ENCODE assay signal across 25 cellular contexts in the genomic region with DNA sequence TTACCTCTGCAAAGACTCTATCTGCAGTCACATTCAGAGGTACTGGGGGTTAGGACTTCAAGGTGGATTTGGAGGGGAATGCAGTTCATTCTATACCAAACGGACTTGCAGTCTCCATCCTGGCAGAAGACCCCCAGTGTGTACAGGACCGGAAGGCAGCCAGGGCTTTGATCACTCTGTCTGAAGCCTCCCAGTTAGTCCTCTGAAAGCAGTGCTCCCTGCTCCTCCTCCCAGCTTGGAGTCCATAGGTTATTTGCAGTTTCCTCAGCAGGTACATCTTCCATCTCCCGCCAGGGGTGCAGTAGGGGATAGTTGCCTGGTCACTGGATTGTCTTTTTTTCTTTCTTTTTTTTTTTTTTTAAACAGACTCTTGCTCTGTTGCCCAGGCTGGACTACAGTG.
DNase-seq lines count a peak whose midpoint lies in the region; ATAC-seq, FAIRE-seq and TF ChIP-seq lines count a peak whose summit lies in the region.
"Had no signal": no experiment of that assay in that cellular context is flagged by ENCODE, and none has a peak within 500 bp of the region (broad histone marks: within the 10 kb centered on the region; RNA-seq: fewer than 3 reads in every experiment).

No MANE protein-coding gene starts in this region.

- H3K9me3 ChIP-seq in right atrium auricular region (peaks cover 0 to 11% of the 10 kb centered on the region in 2 donors), K562 (replicated peaks; ENCODE audit: control insufficient read depth, insufficient read depth, low read depth, low read length) (no peaks in the 10 kb centered on the region)
- H3K9me3 ChIP-seq: BE2C, BLaER1 had no signal

- intact Hi-C loops in cardiac septum (cut with DNase I) (no loop called here), K562 (cut with micrococcal nuclease) (no loop called here), posterior vena cava (cut with DNase I) (loop anchor here in 1 of 2 donors (5.0 kb wide), 1 partner anchor 1441 kb away; no protein-coding TSS in a partner anchor)

- TF ChIP-seq EP300 in K562 (IDR thresholded peaks at IDR 0.05; ENCODE audit: low read length), result no peak

- H3K4me1 ChIP-seq in right atrium auricular region (no peaks in the 10 kb centered on the region), K562 (replicated peaks in 1 of 2; ENCODE audit: control insufficient read depth in 2 of 2, insufficient read depth in 2 of 2, low read length in 2 of 2) (no peaks in the 10 kb centered on the region)
- H3K4me1 ChIP-seq: BLaER1 had no signal

- no peaks in the 10 kb centered on the region for H3K79me2 ChIP-seq in K562 (ENCODE audit: control insufficient read depth, insufficient read depth, low read length)

- DNase-seq in cardiac septum (ENCODE audit: low spot score) (peak; percentile 14), right atrium auricular region (ENCODE audit: low spot score) (no peak), K562 (ENCODE audit: extremely low read depth in 1 of 4, low spot score in 3 of 4) (no peak), posterior vena cava (ENCODE audit: low spot score) (peak; percentile 23), middle frontal gyrus (ENCODE audit: extremely low spot score, low spot score) (no peak)
- DNase-seq: 8988T; ACHN; BE2C; C1 segment of cervical spinal cord; CD4-positive, alpha-beta memory T cell; CD4-positive, CD25-positive, alpha-beta regulatory T cell; CD8-positive, alpha-beta memory T cell; COR-L47; DMS 273 treated with DMSO at 0.1 percent for 48 hours; DMS153; DMS53; DMS79; DND-41; EL; GDM1 had no signal

- H3K27ac ChIP-seq in right atrium auricular region (no peak overlapping the region), K562 (ENCODE audit: extremely low read depth, low read depth, low read length) (no peak overlapping the region)
- H3K27ac ChIP-seq: BLaER1 had no signal

- TF ChIP-seq POLR2A in K562 (conservative IDR thresholded peaks at IDR 0.05), result no peak

- TF ChIP-seq RAD21 in K562 (CRISPR knock-in tag; conservative IDR thresholded peaks at IDR 0.05 in 1 of 2, IDR thresholded peaks at IDR 0.05 in 1 of 2), result no peak

- CTCF ChIA-PET in K562 (lab: Yijun Ruan, JAX; ENCODE audit: low intra/inter-chr PET ratio), result no interaction called here

- H3K9me1 ChIP-seq in K562 (ENCODE audit: control insufficient read depth, insufficient read depth, low read length), result no peaks in the 10 kb centered on the region

- no TSS peak for BruUV-seq in K562 (replicated peaks; lab: Mats Ljungman, UMichigan)

- H3K36me3 ChIP-seq in right atrium auricular region (no peaks in the 10 kb centered on the region), K562 (ENCODE audit: control insufficient read depth, insufficient read depth, low read length) (no peaks in the 10 kb centered on the region)
- H3K36me3 ChIP-seq: BE2C, BLaER1 had no signal

- H3K4me3 ChIP-seq in right atrium auricular region (no peak overlapping the region), K562 (no peak overlapping the region)
- H3K4me3 ChIP-seq: BLaER1, GM12878 had no signal

- POLR2A ChIA-PET in K562 (lab: Yijun Ruan, JAX), result interaction anchor here (0.6 kb wide), 1 partner anchor 345 kb away, joined by 3 read pairs; no protein-coding TSS in a partner anchor

- H3K27me3 ChIP-seq in right atrium auricular region (no peaks in the 10 kb centered on the region), K562 (ENCODE audit: control insufficient read depth in 2 of 2, insufficient read depth in 2 of 2, low read length in 2 of 2) (peaks cover 0 to 14% of the 10 kb centered on the region in 2 experiments; a peak in 3 of 5 replicates)
- H3K27me3 ChIP-seq: BE2C, BLaER1 had no signal

- no peak overlapping the region for H2AFZ ChIP-seq in K562 (ENCODE audit: low read depth, low read length)

- FAIRE-seq in K562 (lab: Jason Lieb, UNC), result no peak
- FAIRE-seq: A204.1, GM12878, GM12892, GM18507 had no signal

- 0% methylated on average over 3 of the region's 3 CpGs for WGBS in K562 (ENCODE audit: insufficient coverage, low coverage, missing lambda C conversion rate)

- in situ Hi-C loops in K562 (cut with MboI), result no loop called here

- H3K9ac ChIP-seq in K562 (ENCODE audit: insufficient read depth in 1 of 2, low read depth in 2 of 2, low read length in 2 of 2), result no peak overlapping the region
- H3K9ac ChIP-seq: BLaER1 had no signal

- no peak for ATAC-seq in K562
- ATAC-seq: GM12878 had no signal

- no peak overlapping the region for H3K4me2 ChIP-seq in K562 (ENCODE audit: insufficient read depth, low read length)
- H3K4me2 ChIP-seq: BLaER1 had no signal

- TF ChIP-seq CTCF in right atrium auricular region (IDR thresholded peaks at IDR 0.05), result no peak
- TF ChIP-seq CTCF in K562 (IDR thresholded peaks at IDR 0.05 in 2 of 3, conservative IDR thresholded peaks at IDR 0.05 in 1 of 3; ENCODE audit: insufficient read depth in 2 of 3, low read depth in 1 of 3, low read length in 3 of 3), result no peak

- no peaks in the 10 kb centered on the region for H4K20me1 ChIP-seq in K562 (replicated peaks; ENCODE audit: control insufficient read depth, insufficient read depth, low read length)
- H4K20me1 ChIP-seq: BLaER1 had no signal

TF ChIP-seq in K562, 482 proteins besides CTCF, POLR2A, EP300 and RAD21:
- TF ChIP-seq, protein P1, sequence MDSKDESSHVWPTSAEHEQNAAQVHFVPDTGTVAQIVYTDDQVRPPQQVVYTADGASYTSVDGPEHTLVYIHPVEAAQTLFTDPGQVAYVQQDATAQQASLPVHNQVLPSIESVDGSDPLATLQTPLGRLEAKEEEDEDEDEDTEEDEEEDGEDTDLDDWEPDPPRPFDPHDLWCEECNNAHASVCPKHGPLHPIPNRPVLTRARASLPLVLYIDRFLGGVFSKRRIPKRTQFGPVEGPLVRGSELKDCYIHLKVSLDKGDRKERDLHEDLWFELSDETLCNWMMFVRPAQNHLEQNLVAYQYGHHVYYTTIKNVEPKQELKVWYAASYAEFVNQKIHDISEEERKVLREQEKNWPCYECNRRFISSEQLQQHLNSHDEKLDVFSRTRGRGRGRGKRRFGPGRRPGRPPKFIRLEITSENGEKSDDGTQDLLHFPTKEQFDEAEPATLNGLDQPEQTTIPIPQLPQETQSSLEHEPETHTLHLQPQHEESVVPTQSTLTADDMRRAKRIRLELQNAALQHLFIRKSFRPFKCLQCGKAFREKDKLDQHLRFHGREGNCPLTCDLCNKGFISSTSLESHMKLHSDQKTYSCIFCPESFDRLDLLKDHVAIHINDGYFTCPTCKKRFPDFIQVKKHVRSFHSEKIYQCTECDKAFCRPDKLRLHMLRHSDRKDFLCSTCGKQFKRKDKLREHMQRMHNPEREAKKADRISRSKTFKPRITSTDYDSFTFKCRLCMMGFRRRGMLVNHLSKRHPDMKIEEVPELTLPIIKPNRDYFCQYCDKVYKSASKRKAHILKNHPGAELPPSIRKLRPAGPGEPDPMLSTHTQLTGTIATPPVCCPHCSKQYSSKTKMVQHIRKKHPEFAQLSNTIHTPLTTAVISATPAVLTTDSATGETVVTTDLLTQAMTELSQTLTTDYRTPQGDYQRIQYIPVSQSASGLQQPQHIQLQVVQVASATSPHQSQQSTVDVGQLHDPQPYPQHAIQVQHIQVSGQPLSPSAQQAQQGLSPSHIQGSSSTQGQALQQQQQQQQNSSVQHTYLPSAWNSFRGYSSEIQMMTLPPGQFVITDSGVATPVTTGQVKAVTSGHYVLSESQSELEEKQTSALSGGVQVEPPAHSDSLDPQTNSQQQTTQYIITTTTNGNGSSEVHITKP (IDR thresholded peaks at IDR 0.05; ENCODE audit: partially characterized antibody), result no peak
- TF ChIP-seq ZNF263 (CRISPR knock-in tag; IDR thresholded peaks at IDR 0.05; ENCODE audit: borderline replicate concordance), result peak; percentile 52

Comparison
In these comparisons a context has a peak if more than half of its experiments do, and no peak if none do; other contexts are left out.
1. DNase-seq: peak in cardiac septum (single experiment) and posterior vena cava (single experiment); none in right atrium auricular region (single experiment), K562 (0 of 4) and middle frontal gyrus (single experiment).